ENCODE assay signal across 14 cellular contexts in genomic region chr9:37412431-37413151, GRCh38. TPM values are rescaled to one million over a fixed set of nuclear protein-coding genes. Genes with fewer than 3 reads are reported as not detected.
DNase-seq lines count a peak whose midpoint lies in the region; ATAC-seq and TF ChIP-seq lines count a peak whose summit lies in the region.
"Had no signal": no experiment of that assay in that cellular context is flagged by ENCODE, and none has a peak within 500 bp of the region (broad histone marks: within the 10 kb centered on the region; RNA-seq: fewer than 3 reads in every experiment).

No MANE protein-coding gene starts in this region.

- H3K27me3 Mint-ChIP-seq in glutamatergic neuron (ENCODE audit: unreplicated experiment), result peaks cover 10% of the 10 kb centered on the region
- H3K27me3 Mint-ChIP-seq in activated CD8-positive, alpha-beta T cell treated with anti-CD3 and anti-CD28 coated beads for 36 hours, result no peaks in the 10 kb centered on the region

- no peak for ATAC-seq in HG03378 (IDR thresholded peaks at IDR 0.05; ENCODE audit: unreplicated experiment)
- ATAC-seq in activated CD8-positive, alpha-beta T cell treated with anti-CD3 and anti-CD28 coated beads for 36 hours, result no peak
- ATAC-seq: natural killer cell, T-helper 17 cell had no signal

- DNase-seq in EL (peak; percentile 86), NCI-H82 treated with DMSO at 0.1 percent for 48 hours (lab: John Stamatoyannopoulos, UW; ENCODE audit: unreplicated experiment) (peak; percentile 15), epithelial cell of esophagus (ENCODE audit: low read depth) (peak; percentile 54), posterior vena cava (ENCODE audit: low spot score) (peak; percentile 67), glutamatergic neuron (no peak), RPMI8226 (no peak)
- no peak for DNase-seq in activated CD8-positive, alpha-beta T cell treated with anti-CD3 and anti-CD28 coated beads for 36 hours
- DNase-seq: activated CD8-positive, alpha-beta memory T cell treated with anti-CD3 and anti-CD28 coated beads, Interleukin-2, amount 50 U/mL, for 4 hours; hippocampal formation; natural killer cell; NCI-H345; T-helper 17 cell had no signal

- H3K4me1 Mint-ChIP-seq in glutamatergic neuron (ENCODE audit: low read depth, unreplicated experiment), result peaks cover 16% of the 10 kb centered on the region
- peaks cover 25% of the 10 kb centered on the region for H3K4me1 Mint-ChIP-seq in activated CD8-positive, alpha-beta T cell treated with anti-CD3 and anti-CD28 coated beads for 36 hours (ENCODE audit: low read depth)

- CTCF ChIA-PET in activated CD8-positive, alpha-beta T cell treated with anti-CD3 and anti-CD28 coated beads for 36 hours (lab: Charles Lee), result interaction anchor here (0.9 to 1.3 kb wide), 2 partner anchors 416 to 539 kb away, joined by 3 to 5 read pairs; no protein-coding TSS in a partner anchor

- no peak overlapping the region for H3K4me3 ChIP-seq in epithelial cell of esophagus (ENCODE audit: low read length)

- H3K4me3 Mint-ChIP-seq in glutamatergic neuron (ENCODE audit: unreplicated experiment), result no peak overlapping the region
- no peak overlapping the region for H3K4me3 Mint-ChIP-seq in activated CD8-positive, alpha-beta T cell treated with anti-CD3 and anti-CD28 coated beads for 36 hours
- H3K4me3 Mint-ChIP-seq: central memory CD8-positive, alpha-beta T cell; natural killer cell; T-helper 17 cell had no signal

- intact Hi-C loops in posterior vena cava (cut with DNase I), result loop anchor here in 1 of 2 donors (5.0 kb wide), 1 partner anchor 55 kb away; the partner anchor contains the start of gene ZBTB5
- intact Hi-C loops in activated CD8-positive, alpha-beta T cell treated with anti-CD3 and anti-CD28 coated beads for 36 hours (cut with micrococcal nuclease), result loop anchor here (10.0 kb wide), 1 partner anchor 52 kb away; the partner anchor contains the start of gene ZBTB5

- no peak overlapping the region for H3K27ac Mint-ChIP-seq in glutamatergic neuron (ENCODE audit: unreplicated experiment)
- H3K27ac Mint-ChIP-seq in activated CD8-positive, alpha-beta T cell treated with anti-CD3 and anti-CD28 coated beads for 36 hours, result no peak overlapping the region
- H3K27ac Mint-ChIP-seq: natural killer cell, T-helper 17 cell had no signal

- POLR2A ChIA-PET in activated CD8-positive, alpha-beta T cell treated with anti-CD3 and anti-CD28 coated beads for 36 hours (lab: Charles Lee), result interaction anchor here (0.6 kb wide), 1 partner anchor 25 kb away, joined by 4 read pairs; no protein-coding TSS in a partner anchor

- H3K9me3 Mint-ChIP-seq in glutamatergic neuron (ENCODE audit: unreplicated experiment), result peaks cover 3% of the 10 kb centered on the region
- no peaks in the 10 kb centered on the region for H3K9me3 Mint-ChIP-seq in activated CD8-positive, alpha-beta T cell treated with anti-CD3 and anti-CD28 coated beads for 36 hours
- H3K9me3 Mint-ChIP-seq: central memory CD8-positive, alpha-beta T cell; natural killer cell had no signal

- no peaks in the 10 kb centered on the region for H3K36me3 Mint-ChIP-seq in glutamatergic neuron (ENCODE audit: unreplicated experiment)
- no peaks in the 10 kb centered on the region for H3K36me3 Mint-ChIP-seq in activated CD8-positive, alpha-beta T cell treated with anti-CD3 and anti-CD28 coated beads for 36 hours (ENCODE audit: low read depth)
- H3K36me3 Mint-ChIP-seq: natural killer cell had no signal

- TF ChIP-seq CTCF in epithelial cell of esophagus (IDR thresholded peaks at IDR 0.05; ENCODE audit: insufficient read depth, low read depth, low read length, missing control alignments) (no peak), glutamatergic neuron (IDR thresholded peaks at IDR 0.05; ENCODE audit: partially characterized antibody, unreplicated experiment) (no peak)
- no peak for TF ChIP-seq CTCF in activated CD8-positive, alpha-beta T cell treated with anti-CD3 and anti-CD28 coated beads for 36 hours (IDR thresholded peaks at IDR 0.05)

RNA-seq across cellular contexts. Expression of gene GRHPR, which starts 9.9 kb away (rescaled TPM):
- total RNA-seq in posterior vena cava, result 10 to 100 TPM; 59.0 to 70.6 TPM
- 78.1 TPM for total RNA-seq in glutamatergic neuron (ENCODE audit: unreplicated experiment)
- 10 to 100 TPM; 62.8 to 64.6 TPM for total RNA-seq in activated CD8-positive, alpha-beta T cell treated with anti-CD3 and anti-CD28 coated beads for 36 hours

RNA-seq across cellular contexts. Expression of gene ZBTB5, which starts 52.7 kb away (rescaled TPM):
- total RNA-seq in posterior vena cava (1 to 10 TPM; 6.9 to 7.4 TPM), glutamatergic neuron (ENCODE audit: unreplicated experiment) (14.3 TPM)
- total RNA-seq in activated CD8-positive, alpha-beta T cell treated with anti-CD3 and anti-CD28 coated beads for 36 hours, result 1 to 10 TPM; 8.6 to 8.8 TPM

Comparison
In these comparisons a context has a peak if more than half of its experiments do, and no peak if none do; other contexts are left out.
1. DNase-seq: peak in EL (single experiment), NCI-H82 treated with DMSO at 0.1 percent for 48 hours (single experiment), epithelial cell of esophagus (single experiment) and posterior vena cava (single experiment); none in glutamatergic neuron (single experiment), activated CD8-positive, alpha-beta T cell treated with anti-CD3 and anti-CD28 coated beads for 36 hours (single experiment) and RPMI8226 (single experiment).